In genomic region chr18:55515946-55516710, GRCh38 we compare ENCODE assay signal across 1 cellular context.
TF ChIP-seq lines count a peak whose summit lies in the region.

No MANE protein-coding gene starts in this region.

TF ChIP-seq in K562, 482 proteins besides CTCF, POLR2A, EP300 and RAD21 (continued from another document):
- TF ChIP-seq ZNF639 (CRISPR knock-in tag; conservative IDR thresholded peaks at IDR 0.05 in 1 of 2, IDR thresholded peaks at IDR 0.05 in 1 of 2) (no peak), CREB1 (IDR thresholded peaks at IDR 0.05) (no peak), CREB1 (CRISPR knock-in tag; IDR thresholded peaks at IDR 0.05) (no peak), NFYB (IDR thresholded peaks at IDR 0.05; ENCODE audit: extremely low read depth, insufficient read length) (no peak), ZNF398 (CRISPR knock-in tag; IDR thresholded peaks at IDR 0.05) (no peak), SMARCB1 (IDR thresholded peaks at IDR 0.05; ENCODE audit: insufficient read length, low read depth) (no peak), PHF8 (IDR thresholded peaks at IDR 0.05; ENCODE audit: borderline replicate concordance, low read length) (no peak), RFX7 (CRISPR knock-in tag; IDR thresholded peaks at IDR 0.05) (no peak), ZNF274 (IDR thresholded peaks at IDR 0.05; ENCODE audit: borderline replicate concordance, low read depth, low read length) (no peak), MGA (IDR thresholded peaks at IDR 0.05) (no peak), RERE (CRISPR knock-in tag; IDR thresholded peaks at IDR 0.05; ENCODE audit: borderline replicate concordance) (no peak), ZNF121 (CRISPR knock-in tag; conservative IDR thresholded peaks at IDR 0.05) (no peak), HMG20B (CRISPR knock-in tag; IDR thresholded peaks at IDR 0.05) (no peak)
